ENCODE assay signal across 1 cellular context in genomic region chr19:13804830-13805683, GRCh38.
TF ChIP-seq lines count a peak whose summit lies in the region.

No MANE protein-coding gene starts in this region.

TF ChIP-seq in GM23338, 12 proteins besides CTCF, POLR2A, EP300 and RAD21 (continued from another document):
- TF ChIP-seq ZNF462 (CRISPR knock-in tag; IDR thresholded peaks at IDR 0.05), result no peak
- TF ChIP-seq POLR2AphosphoS5 (IDR thresholded peaks at IDR 0.05; ENCODE audit: low read depth), result 0 out of 2 replicates have a peak, but pooled peaks have one; percentile 28
- TF ChIP-seq JUNB (IDR thresholded peaks at IDR 0.05; ENCODE audit: unreplicated experiment), result no peak
- TF ChIP-seq ZNF331 (CRISPR knock-in tag; IDR thresholded peaks at IDR 0.05; ENCODE audit: low read depth), result no peak
